ENCODE assay signal across 1 cellular context in the genomic region with DNA sequence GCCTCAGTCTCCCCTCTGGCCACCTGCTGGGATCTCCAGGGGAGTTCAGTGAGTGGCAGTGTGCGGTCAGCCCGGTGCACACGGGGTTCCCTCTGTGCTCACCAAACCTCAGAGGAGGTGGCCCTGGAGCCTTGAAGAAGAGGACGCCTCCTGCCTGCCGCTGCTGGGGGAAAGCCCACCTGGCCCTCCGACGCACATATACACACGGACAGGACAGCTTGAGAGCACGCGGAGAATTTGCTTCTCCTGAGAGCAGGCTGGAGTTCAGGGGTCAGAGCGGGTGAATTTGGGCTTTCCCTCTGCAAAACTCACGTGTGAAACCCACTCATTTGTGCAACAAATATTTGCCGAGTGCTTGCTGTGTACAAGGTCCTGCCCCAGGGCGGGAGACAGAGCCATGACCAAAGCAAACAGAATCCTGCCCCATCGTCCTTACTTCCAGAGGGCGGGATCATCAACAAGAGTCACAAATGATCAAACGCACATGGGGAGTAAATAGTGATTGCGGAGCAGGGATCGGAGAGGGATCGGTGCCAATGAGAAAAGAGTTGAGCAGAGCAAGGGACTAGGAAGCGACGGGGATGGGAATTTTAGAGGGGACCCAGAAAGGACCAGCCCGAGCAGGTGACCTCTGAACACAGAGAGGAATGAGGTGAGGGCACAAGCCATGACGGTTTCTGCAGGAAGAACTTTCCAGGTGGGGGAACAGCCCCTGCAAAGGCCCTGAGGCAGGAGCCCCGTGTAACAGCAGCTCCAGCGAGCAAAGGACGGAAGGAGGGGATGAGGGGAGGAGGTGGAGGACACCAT.
TF ChIP-seq lines count a peak whose summit lies in the region.

No MANE protein-coding gene starts in this region.

TF ChIP-seq in HepG2, 621 proteins besides CTCF, POLR2A, EP300 and RAD21 (continued from another document and continues in another):
- TF ChIP-seq, protein P1, sequence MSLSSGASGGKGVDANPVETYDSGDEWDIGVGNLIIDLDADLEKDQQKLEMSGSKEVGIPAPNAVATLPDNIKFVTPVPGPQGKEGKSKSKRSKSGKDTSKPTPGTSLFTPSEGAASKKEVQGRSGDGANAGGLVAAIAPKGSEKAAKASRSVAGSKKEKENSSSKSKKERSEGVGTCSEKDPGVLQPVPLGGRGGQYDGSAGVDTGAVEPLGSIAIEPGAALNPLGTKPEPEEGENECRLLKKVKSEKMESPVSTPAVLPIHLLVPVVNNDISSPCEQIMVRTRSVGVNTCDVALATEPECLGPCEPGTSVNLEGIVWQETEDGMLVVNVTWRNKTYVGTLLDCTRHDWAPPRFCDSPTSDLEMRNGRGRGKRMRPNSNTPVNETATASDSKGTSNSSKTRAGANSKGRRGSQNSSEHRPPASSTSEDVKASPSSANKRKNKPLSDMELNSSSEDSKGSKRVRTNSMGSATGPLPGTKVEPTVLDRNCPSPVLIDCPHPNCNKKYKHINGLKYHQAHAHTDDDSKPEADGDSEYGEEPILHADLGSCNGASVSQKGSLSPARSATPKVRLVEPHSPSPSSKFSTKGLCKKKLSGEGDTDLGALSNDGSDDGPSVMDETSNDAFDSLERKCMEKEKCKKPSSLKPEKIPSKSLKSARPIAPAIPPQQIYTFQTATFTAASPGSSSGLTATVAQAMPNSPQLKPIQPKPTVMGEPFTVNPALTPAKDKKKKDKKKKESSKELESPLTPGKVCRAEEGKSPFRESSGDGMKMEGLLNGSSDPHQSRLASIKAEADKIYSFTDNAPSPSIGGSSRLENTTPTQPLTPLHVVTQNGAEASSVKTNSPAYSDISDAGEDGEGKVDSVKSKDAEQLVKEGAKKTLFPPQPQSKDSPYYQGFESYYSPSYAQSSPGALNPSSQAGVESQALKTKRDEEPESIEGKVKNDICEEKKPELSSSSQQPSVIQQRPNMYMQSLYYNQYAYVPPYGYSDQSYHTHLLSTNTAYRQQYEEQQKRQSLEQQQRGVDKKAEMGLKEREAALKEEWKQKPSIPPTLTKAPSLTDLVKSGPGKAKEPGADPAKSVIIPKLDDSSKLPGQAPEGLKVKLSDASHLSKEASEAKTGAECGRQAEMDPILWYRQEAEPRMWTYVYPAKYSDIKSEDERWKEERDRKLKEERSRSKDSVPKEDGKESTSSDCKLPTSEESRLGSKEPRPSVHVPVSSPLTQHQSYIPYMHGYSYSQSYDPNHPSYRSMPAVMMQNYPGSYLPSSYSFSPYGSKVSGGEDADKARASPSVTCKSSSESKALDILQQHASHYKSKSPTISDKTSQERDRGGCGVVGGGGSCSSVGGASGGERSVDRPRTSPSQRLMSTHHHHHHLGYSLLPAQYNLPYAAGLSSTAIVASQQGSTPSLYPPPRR (CRISPR knock-in tag; IDR thresholded peaks at IDR 0.05; ENCODE audit: borderline replicate concordance), result peak; percentile 97
- TF ChIP-seq NFATC3 (CRISPR knock-in tag; IDR thresholded peaks at IDR 0.05) (peak; percentile 90; the same call in 1 of the 2 replicates), SMAD1 (CRISPR knock-in tag; IDR thresholded peaks at IDR 0.05; ENCODE audit: borderline replicate concordance, low read depth) (no peak), ASH2L (IDR thresholded peaks at IDR 0.05; ENCODE audit: insufficient read length, low read depth, low read length) (peak; percentile 9), ZNF768 (CRISPR knock-in tag; IDR thresholded peaks at IDR 0.05) (no peak; the same call in 1 of the 2 replicates), ZNF264 (CRISPR knock-in tag; IDR thresholded peaks at IDR 0.05) (no peak; the same call in 1 of the 2 replicates), FOXO1 (CRISPR knock-in tag; IDR thresholded peaks at IDR 0.05) (peak; percentile 87), ZNF644 (CRISPR knock-in tag; IDR thresholded peaks at IDR 0.05; ENCODE audit: low read depth) (no peak), JARID2 (CRISPR knock-in tag; IDR thresholded peaks at IDR 0.05; ENCODE audit: insufficient replicate concordance) (no peak), KDM3A (CRISPR knock-in tag; IDR thresholded peaks at IDR 0.05; ENCODE audit: low read depth) (peak; percentile 28; the same call in 1 of the 2 replicates), TEAD3 (CRISPR knock-in tag; optimal IDR thresholded peaks at IDR 0.05; ENCODE audit: borderline replicate concordance) (peak; percentile 73), BHLHE40 (IDR thresholded peaks at IDR 0.05; ENCODE audit: low read length) (peak; percentile 94), ZNF577 (CRISPR knock-in tag; IDR thresholded peaks at IDR 0.05; ENCODE audit: borderline replicate concordance, low read depth) (no peak), NCOA5 (CRISPR knock-in tag; IDR thresholded peaks at IDR 0.05) (no peak), ZBTB20 (CRISPR knock-in tag; IDR thresholded peaks at IDR 0.05; ENCODE audit: borderline replicate concordance, low read depth) (peak; percentile 65), ZNF777 (CRISPR knock-in tag; IDR thresholded peaks at IDR 0.05) (no peak), PCBP2 (optimal IDR thresholded peaks at IDR 0.05; ENCODE audit: low read depth, low read length, poor library complexity, severe bottlenecking) (no peak), GATAD1 (CRISPR knock-in tag; IDR thresholded peaks at IDR 0.05) (no peak), CBFB (CRISPR knock-in tag; IDR thresholded peaks at IDR 0.05) (no peak), ZBTB3 (CRISPR knock-in tag; IDR thresholded peaks at IDR 0.05; ENCODE audit: borderline replicate concordance, low read depth) (no peak), HDAC1 (CRISPR knock-in tag; IDR thresholded peaks at IDR 0.05) (peak; percentile 86), ZNF468 (CRISPR knock-in tag; IDR thresholded peaks at IDR 0.05) (no peak), TMF1 (CRISPR knock-in tag; IDR thresholded peaks at IDR 0.05; ENCODE audit: low read depth) (no peak; the same call in 1 of the 2 replicates), ZNF484 (CRISPR knock-in tag; IDR thresholded peaks at IDR 0.05; ENCODE audit: borderline replicate concordance, low read depth) (no peak), SRSF9 (IDR thresholded peaks at IDR 0.05; ENCODE audit: borderline replicate concordance, insufficient read depth, low read depth, low read length, poor library complexity, severe bottlenecking) (no peak), ZNF841 (CRISPR knock-in tag; IDR thresholded peaks at IDR 0.05; ENCODE audit: borderline replicate concordance) (no peak), SMAD3 (CRISPR knock-in tag; IDR thresholded peaks at IDR 0.05) (peak; percentile 47; the same call in 1 of the 2 replicates), HOXA3 (CRISPR knock-in tag; IDR thresholded peaks at IDR 0.05) (peak; percentile 82), KDM2A (CRISPR knock-in tag; IDR thresholded peaks at IDR 0.05; ENCODE audit: borderline replicate concordance, low read depth) (peak; percentile 73; the same call in 1 of the 2 replicates), ZNF510 (CRISPR knock-in tag; IDR thresholded peaks at IDR 0.05; ENCODE audit: low read depth) (0 out of 2 replicates have a peak, but pooled peaks have one; percentile 61), RBM39 (IDR thresholded peaks at IDR 0.05; ENCODE audit: low read depth, low read length, poor library complexity, severe bottlenecking) (peak; percentile 45)
- TF ChIP-seq, protein P2, sequence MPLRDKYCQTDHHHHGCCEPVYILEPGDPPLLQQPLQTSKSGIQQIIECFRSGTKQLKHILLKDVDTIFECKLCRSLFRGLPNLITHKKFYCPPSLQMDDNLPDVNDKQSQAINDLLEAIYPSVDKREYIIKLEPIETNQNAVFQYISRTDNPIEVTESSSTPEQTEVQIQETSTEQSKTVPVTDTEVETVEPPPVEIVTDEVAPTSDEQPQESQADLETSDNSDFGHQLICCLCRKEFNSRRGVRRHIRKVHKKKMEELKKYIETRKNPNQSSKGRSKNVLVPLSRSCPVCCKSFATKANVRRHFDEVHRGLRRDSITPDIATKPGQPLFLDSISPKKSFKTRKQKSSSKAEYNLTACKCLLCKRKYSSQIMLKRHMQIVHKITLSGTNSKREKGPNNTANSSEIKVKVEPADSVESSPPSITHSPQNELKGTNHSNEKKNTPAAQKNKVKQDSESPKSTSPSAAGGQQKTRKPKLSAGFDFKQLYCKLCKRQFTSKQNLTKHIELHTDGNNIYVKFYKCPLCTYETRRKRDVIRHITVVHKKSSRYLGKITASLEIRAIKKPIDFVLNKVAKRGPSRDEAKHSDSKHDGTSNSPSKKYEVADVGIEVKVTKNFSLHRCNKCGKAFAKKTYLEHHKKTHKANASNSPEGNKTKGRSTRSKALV (CRISPR knock-in tag; IDR thresholded peaks at IDR 0.05), result peak; percentile 66; the same call in 1 of the 2 replicates
- TF ChIP-seq, protein P3, sequence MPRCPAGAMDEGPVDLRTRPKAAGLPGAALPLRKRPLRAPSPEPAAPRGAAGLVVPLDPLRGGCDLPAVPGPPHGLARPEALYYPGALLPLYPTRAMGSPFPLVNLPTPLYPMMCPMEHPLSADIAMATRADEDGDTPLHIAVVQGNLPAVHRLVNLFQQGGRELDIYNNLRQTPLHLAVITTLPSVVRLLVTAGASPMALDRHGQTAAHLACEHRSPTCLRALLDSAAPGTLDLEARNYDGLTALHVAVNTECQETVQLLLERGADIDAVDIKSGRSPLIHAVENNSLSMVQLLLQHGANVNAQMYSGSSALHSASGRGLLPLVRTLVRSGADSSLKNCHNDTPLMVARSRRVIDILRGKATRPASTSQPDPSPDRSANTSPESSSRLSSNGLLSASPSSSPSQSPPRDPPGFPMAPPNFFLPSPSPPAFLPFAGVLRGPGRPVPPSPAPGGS (CRISPR knock-in tag; IDR thresholded peaks at IDR 0.05), result peak; percentile 69; the same call in 1 of the 2 replicates
- TF ChIP-seq, protein P4, sequence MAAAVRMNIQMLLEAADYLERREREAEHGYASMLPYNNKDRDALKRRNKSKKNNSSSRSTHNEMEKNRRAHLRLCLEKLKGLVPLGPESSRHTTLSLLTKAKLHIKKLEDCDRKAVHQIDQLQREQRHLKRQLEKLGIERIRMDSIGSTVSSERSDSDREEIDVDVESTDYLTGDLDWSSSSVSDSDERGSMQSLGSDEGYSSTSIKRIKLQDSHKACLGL (CRISPR knock-in tag; IDR thresholded peaks at IDR 0.05), result no peak
- TF ChIP-seq, protein P5, sequence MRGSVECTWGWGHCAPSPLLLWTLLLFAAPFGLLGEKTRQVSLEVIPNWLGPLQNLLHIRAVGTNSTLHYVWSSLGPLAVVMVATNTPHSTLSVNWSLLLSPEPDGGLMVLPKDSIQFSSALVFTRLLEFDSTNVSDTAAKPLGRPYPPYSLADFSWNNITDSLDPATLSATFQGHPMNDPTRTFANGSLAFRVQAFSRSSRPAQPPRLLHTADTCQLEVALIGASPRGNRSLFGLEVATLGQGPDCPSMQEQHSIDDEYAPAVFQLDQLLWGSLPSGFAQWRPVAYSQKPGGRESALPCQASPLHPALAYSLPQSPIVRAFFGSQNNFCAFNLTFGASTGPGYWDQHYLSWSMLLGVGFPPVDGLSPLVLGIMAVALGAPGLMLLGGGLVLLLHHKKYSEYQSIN (CRISPR knock-in tag; IDR thresholded peaks at IDR 0.05; ENCODE audit: borderline replicate concordance), result no peak
- TF ChIP-seq, protein P6, sequence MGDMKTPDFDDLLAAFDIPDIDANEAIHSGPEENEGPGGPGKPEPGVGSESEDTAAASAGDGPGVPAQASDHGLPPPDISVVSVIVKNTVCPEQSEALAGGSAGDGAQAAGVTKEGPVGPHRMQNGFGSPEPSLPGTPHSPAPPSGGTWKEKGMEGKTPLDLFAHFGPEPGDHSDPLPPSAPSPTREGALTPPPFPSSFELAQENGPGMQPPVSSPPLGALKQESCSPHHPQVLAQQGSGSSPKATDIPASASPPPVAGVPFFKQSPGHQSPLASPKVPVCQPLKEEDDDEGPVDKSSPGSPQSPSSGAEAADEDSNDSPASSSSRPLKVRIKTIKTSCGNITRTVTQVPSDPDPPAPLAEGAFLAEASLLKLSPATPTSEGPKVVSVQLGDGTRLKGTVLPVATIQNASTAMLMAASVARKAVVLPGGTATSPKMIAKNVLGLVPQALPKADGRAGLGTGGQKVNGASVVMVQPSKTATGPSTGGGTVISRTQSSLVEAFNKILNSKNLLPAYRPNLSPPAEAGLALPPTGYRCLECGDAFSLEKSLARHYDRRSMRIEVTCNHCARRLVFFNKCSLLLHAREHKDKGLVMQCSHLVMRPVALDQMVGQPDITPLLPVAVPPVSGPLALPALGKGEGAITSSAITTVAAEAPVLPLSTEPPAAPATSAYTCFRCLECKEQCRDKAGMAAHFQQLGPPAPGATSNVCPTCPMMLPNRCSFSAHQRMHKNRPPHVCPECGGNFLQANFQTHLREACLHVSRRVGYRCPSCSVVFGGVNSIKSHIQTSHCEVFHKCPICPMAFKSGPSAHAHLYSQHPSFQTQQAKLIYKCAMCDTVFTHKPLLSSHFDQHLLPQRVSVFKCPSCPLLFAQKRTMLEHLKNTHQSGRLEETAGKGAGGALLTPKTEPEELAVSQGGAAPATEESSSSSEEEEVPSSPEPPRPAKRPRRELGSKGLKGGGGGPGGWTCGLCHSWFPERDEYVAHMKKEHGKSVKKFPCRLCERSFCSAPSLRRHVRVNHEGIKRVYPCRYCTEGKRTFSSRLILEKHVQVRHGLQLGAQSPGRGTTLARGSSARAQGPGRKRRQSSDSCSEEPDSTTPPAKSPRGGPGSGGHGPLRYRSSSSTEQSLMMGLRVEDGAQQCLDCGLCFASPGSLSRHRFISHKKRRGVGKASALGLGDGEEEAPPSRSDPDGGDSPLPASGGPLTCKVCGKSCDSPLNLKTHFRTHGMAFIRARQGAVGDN (CRISPR knock-in tag; IDR thresholded peaks at IDR 0.05), result peak; percentile 88
- TF ChIP-seq, protein P7, sequence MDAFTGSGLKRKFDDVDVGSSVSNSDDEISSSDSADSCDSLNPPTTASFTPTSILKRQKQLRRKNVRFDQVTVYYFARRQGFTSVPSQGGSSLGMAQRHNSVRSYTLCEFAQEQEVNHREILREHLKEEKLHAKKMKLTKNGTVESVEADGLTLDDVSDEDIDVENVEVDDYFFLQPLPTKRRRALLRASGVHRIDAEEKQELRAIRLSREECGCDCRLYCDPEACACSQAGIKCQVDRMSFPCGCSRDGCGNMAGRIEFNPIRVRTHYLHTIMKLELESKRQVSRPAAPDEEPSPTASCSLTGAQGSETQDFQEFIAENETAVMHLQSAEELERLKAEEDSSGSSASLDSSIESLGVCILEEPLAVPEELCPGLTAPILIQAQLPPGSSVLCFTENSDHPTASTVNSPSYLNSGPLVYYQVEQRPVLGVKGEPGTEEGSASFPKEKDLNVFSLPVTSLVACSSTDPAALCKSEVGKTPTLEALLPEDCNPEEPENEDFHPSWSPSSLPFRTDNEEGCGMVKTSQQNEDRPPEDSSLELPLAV (CRISPR knock-in tag; conservative IDR thresholded peaks at IDR 0.05; ENCODE audit: low read depth), result no peak
- TF ChIP-seq, protein P8, sequence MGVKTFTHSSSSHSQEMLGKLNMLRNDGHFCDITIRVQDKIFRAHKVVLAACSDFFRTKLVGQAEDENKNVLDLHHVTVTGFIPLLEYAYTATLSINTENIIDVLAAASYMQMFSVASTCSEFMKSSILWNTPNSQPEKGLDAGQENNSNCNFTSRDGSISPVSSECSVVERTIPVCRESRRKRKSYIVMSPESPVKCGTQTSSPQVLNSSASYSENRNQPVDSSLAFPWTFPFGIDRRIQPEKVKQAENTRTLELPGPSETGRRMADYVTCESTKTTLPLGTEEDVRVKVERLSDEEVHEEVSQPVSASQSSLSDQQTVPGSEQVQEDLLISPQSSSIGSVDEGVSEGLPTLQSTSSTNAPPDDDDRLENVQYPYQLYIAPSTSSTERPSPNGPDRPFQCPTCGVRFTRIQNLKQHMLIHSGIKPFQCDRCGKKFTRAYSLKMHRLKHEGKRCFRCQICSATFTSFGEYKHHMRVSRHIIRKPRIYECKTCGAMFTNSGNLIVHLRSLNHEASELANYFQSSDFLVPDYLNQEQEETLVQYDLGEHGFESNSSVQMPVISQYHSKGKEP (CRISPR knock-in tag; IDR thresholded peaks at IDR 0.05), result no peak
- TF ChIP-seq, protein P9, sequence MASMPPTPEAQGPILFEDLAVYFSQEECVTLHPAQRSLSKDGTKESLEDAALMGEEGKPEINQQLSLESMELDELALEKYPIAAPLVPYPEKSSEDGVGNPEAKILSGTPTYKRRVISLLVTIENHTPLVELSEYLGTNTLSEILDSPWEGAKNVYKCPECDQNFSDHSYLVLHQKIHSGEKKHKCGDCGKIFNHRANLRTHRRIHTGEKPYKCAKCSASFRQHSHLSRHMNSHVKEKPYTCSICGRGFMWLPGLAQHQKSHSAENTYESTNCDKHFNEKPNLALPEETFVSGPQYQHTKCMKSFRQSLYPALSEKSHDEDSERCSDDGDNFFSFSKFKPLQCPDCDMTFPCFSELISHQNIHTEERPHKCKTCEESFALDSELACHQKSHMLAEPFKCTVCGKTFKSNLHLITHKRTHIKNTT (CRISPR knock-in tag; IDR thresholded peaks at IDR 0.05), result no peak
